8 cellular contexts compared by ENCODE assay signal in the genomic region with DNA sequence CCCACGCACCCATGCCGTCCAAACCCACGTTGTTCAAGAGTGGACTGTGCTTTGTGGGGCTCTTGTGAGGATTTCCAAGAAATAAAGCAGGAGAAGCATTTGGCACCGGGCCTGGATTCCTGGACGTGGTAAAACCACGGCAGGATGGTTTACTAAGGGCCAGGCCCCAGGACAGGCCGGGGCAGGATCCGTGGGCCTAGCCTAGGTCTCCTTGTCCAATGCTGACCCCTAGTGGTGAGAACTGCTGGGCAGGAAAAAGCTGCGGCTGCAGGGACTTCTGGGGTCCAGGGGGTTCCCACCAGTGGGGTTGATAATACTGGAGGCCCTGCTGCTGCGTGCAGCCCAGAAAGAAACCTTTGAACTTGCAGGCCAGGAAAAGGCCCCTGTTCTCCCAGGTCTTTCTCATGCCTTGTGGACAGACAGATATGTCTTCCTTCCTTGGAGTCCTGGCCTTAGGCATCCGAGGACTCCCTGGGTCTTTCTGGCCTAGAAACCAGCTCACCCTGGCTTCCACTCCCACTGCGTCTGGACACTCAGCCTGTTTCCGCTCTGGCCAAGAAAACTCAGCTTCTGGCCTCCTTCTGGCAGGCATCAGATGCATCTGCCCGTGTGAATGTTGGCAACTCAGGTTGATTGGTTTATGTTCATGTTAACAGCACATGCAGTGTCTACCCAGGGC.
A peak's percentile ranks its signal among the peaks of the same experiment; 100 is the strongest.
DNase-seq lines count a peak whose midpoint lies in the region; ATAC-seq and TF ChIP-seq lines count a peak whose summit lies in the region.

No MANE protein-coding gene starts in this region.

- ATAC-seq in GM23338 = peak; percentile 95
- no peak for ATAC-seq in HG03342 (IDR thresholded peaks at IDR 0.05; ENCODE audit: unreplicated experiment)

- 0 out of 2 replicates have a peak overlapping the region, but pooled peaks have one; percentile 70 for H3K27ac Mint-ChIP-seq in GM23338

- no peaks in the 10 kb centered on the region for H3K79me2 ChIP-seq in GM23338 (replicated peaks; ENCODE audit: insufficient read depth)
- no peaks in the 10 kb centered on the region for H3K79me2 ChIP-seq in OCI-LY3 (ENCODE audit: low read length)

- H3K4me2 ChIP-seq in BLaER1 (peak overlapping the region; percentile 73), GM23338 (no peak overlapping the region), OCI-LY3 (ENCODE audit: low read length) (no peak overlapping the region)

- no peaks in the 10 kb centered on the region for H3K9me3 Mint-ChIP-seq in GM23338

- no peak overlapping the region for H3K9ac ChIP-seq in BLaER1
- H3K9ac ChIP-seq in OCI-LY3 (ENCODE audit: low read length) = no peak overlapping the region

- H3K4me3 ChIP-seq in BLaER1 (no peak overlapping the region), GM23338 (no peak overlapping the region), OCI-LY3 (ENCODE audit: low read length) (no peak overlapping the region), fibroblast of villous mesenchyme (ENCODE audit: low read depth, low read length) (no peak overlapping the region), tibial artery (no peak overlapping the region)

- H3K27me3 ChIP-seq in BLaER1 (no peaks in the 10 kb centered on the region), GM23338 (ENCODE audit: insufficient read depth) (no peaks in the 10 kb centered on the region), OCI-LY3 (ENCODE audit: low read depth, low read length) (no peaks in the 10 kb centered on the region), tibial artery (no peaks in the 10 kb centered on the region)

- TF ChIP-seq CTCF in GM23338 (conservative IDR thresholded peaks at IDR 0.05; ENCODE audit: low read depth in 2 of 2) (peak; percentile 84 to 95), OCI-LY3 (IDR thresholded peaks at IDR 0.05; ENCODE audit: low read depth, low read length) (peak; percentile 75), fibroblast of villous mesenchyme (IDR thresholded peaks at IDR 0.05; ENCODE audit: insufficient read depth, low read depth, low read length) (peak; percentile 97), tibial artery (IDR thresholded peaks at IDR 0.05) (peak; percentile 89 to 91)

- intact Hi-C loops in tibial artery (cut with DNase I; ENCODE audit: low total_unique reads) = loop anchor here (2.0 kb wide), 1 partner anchor 268 kb away; no protein-coding TSS in a partner anchor

- H3F3A ChIP-seq in GM23338 (replicated peaks; ENCODE audit: low read depth) = no peaks in the 10 kb centered on the region

- H2AFZ ChIP-seq in GM23338 (no peak overlapping the region), OCI-LY3 (ENCODE audit: low read depth, low read length) (no peak overlapping the region)

- H3K27ac ChIP-seq in BLaER1 (no peak overlapping the region), GM23338 (ENCODE audit: low read depth) (no peak overlapping the region), OCI-LY3 (ENCODE audit: low read length) (no peak overlapping the region), tibial artery (no peak overlapping the region)

- H3K4me3 Mint-ChIP-seq in GM23338 = no peak overlapping the region

- H3K4me1 Mint-ChIP-seq in GM23338 = no peaks in the 10 kb centered on the region

- H3K4me1 ChIP-seq in BLaER1 = peaks cover 19% of the 10 kb centered on the region
- no peaks in the 10 kb centered on the region for H3K4me1 ChIP-seq in GM23338 (ENCODE audit: insufficient read depth)
- peaks cover 5% of the 10 kb centered on the region for H3K4me1 ChIP-seq in OCI-LY3 (ENCODE audit: low read length)
- H3K4me1 ChIP-seq in tibial artery = peaks cover 0 to 4% (median 1%) of the 10 kb centered on the region in 4 donors

- no peaks in the 10 kb centered on the region for H3K9me2 ChIP-seq in GM23338 (ENCODE audit: insufficient read depth)

- peaks cover 7% of the 10 kb centered on the region for H3K27me3 Mint-ChIP-seq in GM23338 (ENCODE audit: insufficient read depth, low read depth, poor library complexity)

- H3K36me3 ChIP-seq in BLaER1 = peaks cover 42% of the 10 kb centered on the region; the same call in 1 of the 2 replicates
- H3K36me3 ChIP-seq in GM23338 (ENCODE audit: insufficient read depth) = no peaks in the 10 kb centered on the region
- H3K36me3 ChIP-seq in OCI-LY3 (replicated peaks; ENCODE audit: low read depth, low read length) = no peaks in the 10 kb centered on the region
- H3K36me3 ChIP-seq in tibial artery = peaks cover 0 to 26% (median 13%) of the 10 kb centered on the region in 3 donors

- H3K9me3 ChIP-seq in BLaER1 = peaks cover 12% of the 10 kb centered on the region
- H3K9me3 ChIP-seq in OCI-LY3 (ENCODE audit: insufficient read depth, low read length) = no peaks in the 10 kb centered on the region
- H3K9me3 ChIP-seq in tibial artery = no peaks in the 10 kb centered on the region

- H3K36me3 Mint-ChIP-seq in GM23338 (ENCODE audit: low read depth) = no peaks in the 10 kb centered on the region

- DNase-seq in GM23338 (ENCODE audit: low spot score) = peak; percentile 93
- peak; percentile 1 for DNase-seq in activated effector memory CD4-positive, alpha-beta T cell treated with Interleukin-2 at 50 U/mL for 16 hours
- DNase-seq in fibroblast of villous mesenchyme (ENCODE audit: low read depth) = peak; percentile 86
- peak in 51 of 56 donors; percentile 18 to 85 (median 66) for DNase-seq in nucleus accumbens (lab: John Stamatoyannopoulos, UW)
- DNase-seq in tibial artery = peak; percentile 53 to 76

- H4K20me1 ChIP-seq in BLaER1 = peaks cover 37% of the 10 kb centered on the region
- no peaks in the 10 kb centered on the region for H4K20me1 ChIP-seq in GM23338 (replicated peaks; ENCODE audit: insufficient read depth)
- no peaks in the 10 kb centered on the region for H4K20me1 ChIP-seq in OCI-LY3 (ENCODE audit: insufficient read depth, low read length)

TF ChIP-seq in GM23338, 12 proteins besides CTCF, POLR2A, EP300 and RAD21 (continues in another document):
- TF ChIP-seq EZH2phosphoT487 (IDR thresholded peaks at IDR 0.05; ENCODE audit: unreplicated experiment) (no peak), STAT1 (IDR thresholded peaks at IDR 0.05; ENCODE audit: unreplicated experiment) (no peak), CREB1 (CRISPR knock-in tag; IDR thresholded peaks at IDR 0.05; ENCODE audit: low read depth) (no peak), EZH2 (IDR thresholded peaks at IDR 0.05; ENCODE audit: low read depth, unreplicated experiment) (no peak), ZNF462 (CRISPR knock-in tag; IDR thresholded peaks at IDR 0.05) (no peak), JUNB (IDR thresholded peaks at IDR 0.05; ENCODE audit: unreplicated experiment) (no peak)

Comparison
In these comparisons a context has a peak if more than half of its experiments do, and no peak if none do; other contexts are left out.
1. DNase-seq: peak in every context shown above with its lines; median percentile 93 in GM23338; 86 in fibroblast of villous mesenchyme; 66 in nucleus accumbens; 64 in tibial artery; 1 in activated effector memory CD4-positive, alpha-beta T cell treated with Interleukin-2 at 50 U/mL for 16 hours.